ENCODE assay signal across 20 cellular contexts in genomic region chr1:39915499-39916129, GRCh38.
"Had no signal": no experiment of that assay in that cellular context is flagged by ENCODE, and none has a peak within 500 bp of the region (broad histone marks: within the 10 kb centered on the region; RNA-seq: fewer than 3 reads in every experiment).

No MANE protein-coding gene starts in this region.

- H3K9me3 ChIP-seq: esophagus squamous epithelium, gastroesophageal sphincter, left ventricle myocardium inferior, lower lobe of right lung, pancreas, prostate gland, uterus had no signal

- DNase-seq: esophagus squamous epithelium; foreskin fibroblast; glutamatergic neuron; islet precursor cell; left ventricle myocardium inferior; lower lobe of right lung; naive B cell; occipital lobe; pancreas; stimulated activated CD4-positive, alpha-beta T cell treated with anti-CD3 and anti-CD28 coated beads, Interleukin-2, amount 100 ng/mL, for 24 hours; stimulated activated naive CD4-positive, alpha-beta T cell; uterus had no signal

- ATAC-seq: gastroesophageal sphincter, lower lobe of right lung, pancreas, sciatic nerve had no signal

- H3K27ac ChIP-seq: esophagus squamous epithelium, gastroesophageal sphincter, left ventricle myocardium inferior, lower lobe of right lung, pancreas, prostate gland, uterus had no signal

- H3K4me3 Mint-ChIP-seq: dendritic cell treated with granulocyte-macrophage colony-stimulating factor and Interleukin-4, amounts not matched to agents 40 ng/mL and 50 ng/mL, for 4 days; memory B cell; mesothelial cell of epicardium; naive B cell; nephron; type B pancreatic cell had no signal

- H3K4me1 Mint-ChIP-seq: mesothelial cell of epicardium, nephron had no signal

- H3K4me1 ChIP-seq: esophagus squamous epithelium, gastroesophageal sphincter, left ventricle myocardium inferior, lower lobe of right lung, pancreas, prostate gland, uterus had no signal

- H3K36me3 ChIP-seq: esophagus squamous epithelium, gastroesophageal sphincter, left ventricle myocardium inferior, lower lobe of right lung, pancreas, prostate gland, uterus had no signal

- H3K4me3 ChIP-seq: esophagus squamous epithelium, gastroesophageal sphincter, left ventricle myocardium inferior, lower lobe of right lung, pancreas, prostate gland, uterus had no signal

- H3K36me3 Mint-ChIP-seq: memory B cell, mesothelial cell of epicardium, naive B cell, type B pancreatic cell had no signal

- H3K27ac Mint-ChIP-seq: dendritic cell treated with granulocyte-macrophage colony-stimulating factor and Interleukin-4, amounts not matched to agents 40 ng/mL and 50 ng/mL, for 4 days; memory B cell; mesothelial cell of epicardium; nephron; type B pancreatic cell had no signal

- FAIRE-seq: pancreas had no signal

- H3K9me3 Mint-ChIP-seq: dendritic cell treated with granulocyte-macrophage colony-stimulating factor and Interleukin-4, amounts not matched to agents 40 ng/mL and 50 ng/mL, for 4 days; memory B cell; mesothelial cell of epicardium; naive B cell; nephron; type B pancreatic cell had no signal

- H3K27me3 ChIP-seq: pancreas, uterus had no signal
